30 cellular contexts compared by ENCODE assay signal in the genomic region with DNA sequence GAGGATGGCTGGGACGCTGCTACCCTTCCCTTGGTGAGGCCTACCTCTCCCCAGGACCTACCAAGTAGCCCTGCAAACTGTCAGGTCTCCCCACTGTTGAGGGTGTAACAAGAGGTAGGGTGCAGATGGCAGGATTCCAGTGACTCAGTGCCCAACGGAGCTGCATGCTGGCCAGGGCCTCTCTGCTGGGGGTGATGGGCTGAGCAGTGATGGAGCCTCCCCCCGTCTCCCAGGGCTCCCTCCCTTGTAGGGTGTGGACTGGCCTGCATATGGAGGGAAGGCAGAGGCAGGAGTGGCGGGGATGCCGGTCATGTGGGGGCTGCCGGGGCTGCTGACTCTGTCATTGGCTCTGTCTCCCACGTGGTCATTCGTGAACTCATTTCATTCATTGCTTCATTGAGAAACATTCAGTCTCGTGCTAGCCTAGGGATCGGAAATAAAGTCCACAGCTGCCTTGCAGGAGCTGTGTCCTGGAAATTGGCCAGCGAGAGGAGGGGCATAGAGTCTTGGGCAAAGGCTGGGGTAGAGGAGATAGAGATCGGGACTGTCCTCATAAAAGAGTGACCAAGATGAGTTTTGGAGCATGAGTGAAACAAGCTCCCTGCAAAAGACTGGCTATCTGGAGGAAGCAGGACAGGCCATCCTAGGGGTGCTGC. TPM values are rescaled to one million over a fixed set of nuclear protein-coding genes. Genes with fewer than 3 reads are reported as not detected.
"Had no signal": no experiment of that assay in that cellular context is flagged by ENCODE, and none has a peak within 500 bp of the region (broad histone marks: within the 10 kb centered on the region; RNA-seq: fewer than 3 reads in every experiment).

No MANE protein-coding gene starts in this region.

- H3K27me3 ChIP-seq: ovary, testis had no signal

- ATAC-seq: activated naive CD8-positive, alpha-beta T cell treated with anti-CD3 and anti-CD28 coated beads, Interleukin-2, amount 50 U/mL, for 24 hours; left lung; mucosa of descending colon; sciatic nerve; stimulated activated naive CD8-positive, alpha-beta T cell treated with anti-CD3 and anti-CD28 coated beads, Interleukin-15, Interleukin-2, amounts not matched to agents 100 U/mL and 50 U/mL, for 24 hours had no signal

- H3K27ac ChIP-seq: breast epithelium, left lung, neutrophil, ovary, prostate gland, skin epidermis, testis, transverse colon had no signal

- H3K36me3 Mint-ChIP-seq: activated CD4-positive, alpha-beta memory T cell treated with anti-CD3 and anti-CD28 coated beads for 36 hours had no signal

- H3K27ac Mint-ChIP-seq: activated CD4-positive, alpha-beta memory T cell treated with anti-CD3 and anti-CD28 coated beads for 36 hours; activated CD4-positive, alpha-beta T cell treated with anti-CD3 and anti-CD28 coated beads, Interleukin-2, amount 10 ng/mL, durations not matched to agents 24 days and 14 days; activated naive CD8-positive, alpha-beta T cell treated with anti-CD3 and anti-CD28 coated beads, Interleukin-2, amount 50 U/mL, for 24 hours; activated T-helper 1 cell treated with anti-CD3 and anti-CD28 coated beads, Interleukin-12 subunit alpha, Interleukin-12 subunit beta, Interleukin-2, Interleukin-4 antibody, amounts not matched to agents 30 ng/mL and 10 ng/mL and 1 ng/mL, durations not matched to agents 14 hours and 24 hours and 36 hours; nephron had no signal

- H3K4me1 ChIP-seq: breast epithelium, left lung, transverse colon had no signal

- H3K4me1 Mint-ChIP-seq: activated CD4-positive, alpha-beta T cell treated with anti-CD3 and anti-CD28 coated beads, Interleukin-2, amount 10 ng/mL, durations not matched to agents 24 days and 14 days; nephron had no signal

- DNase-seq: activated CD4-positive, alpha-beta memory T cell treated with anti-CD3 and anti-CD28 coated beads for 36 hours; activated CD4-positive, alpha-beta T cell treated with anti-CD3 and anti-CD28 coated beads, Interleukin-2, amount 10 ng/mL, durations not matched to agents 24 days and 14 days; activated CD4-positive, CD25-positive, alpha-beta regulatory T cell treated with anti-CD3 and anti-CD28 coated beads, Interleukin-2, amount 50 U/mL, for 72 hours; activated CD8-positive, alpha-beta memory T cell treated with anti-CD3 and anti-CD28 coated beads, Interleukin-2, amount 50 U/mL, for 4 hours; activated gamma-delta T cell treated with Interleukin-2 at 50 U/mL for 16 hours; activated naive CD4-positive, alpha-beta T cell treated with anti-CD3 and anti-CD28 coated beads, Interleukin-2, amount 50 U/mL, for 16 hours; activated naive CD8-positive, alpha-beta T cell treated with anti-CD3 and anti-CD28 coated beads, Interleukin-2, amount 50 U/mL, for 24 hours; activated T-cell treated with anti-CD3 and anti-CD28 coated beads, Interleukin-2, amount 50 U/mL, for 1 hour; central memory CD4-positive, alpha-beta T cell; left lung; mucosa of descending colon; ovary; retina; stimulated activated CD4-positive, alpha-beta T cell treated with anti-CD3 and anti-CD28 coated beads, Interleukin-12 subunit alpha, Interleukin-12 subunit beta, amount 100 ng/mL, for 4 hours; stimulated activated CD4-positive, alpha-beta T cell treated with anti-CD3 and anti-CD28 coated beads, Interleukin-4, amount 100 ng/mL, for 1 hour; stimulated activated naive CD8-positive, alpha-beta T cell treated with anti-CD3 and anti-CD28 coated beads, Interleukin-15, Interleukin-2, amounts not matched to agents 100 U/mL and 50 U/mL, for 24 hours; T1000; testis; transverse colon had no signal

- H3K4me3 Mint-ChIP-seq: activated CD4-positive, alpha-beta memory T cell treated with anti-CD3 and anti-CD28 coated beads for 36 hours; activated CD4-positive, alpha-beta T cell treated with anti-CD3 and anti-CD28 coated beads, Interleukin-2, amount 10 ng/mL, durations not matched to agents 24 days and 14 days; activated naive CD8-positive, alpha-beta T cell treated with anti-CD3 and anti-CD28 coated beads, Interleukin-2, amount 50 U/mL, for 24 hours; activated T-helper 1 cell treated with anti-CD3 and anti-CD28 coated beads, Interleukin-12 subunit alpha, Interleukin-12 subunit beta, Interleukin-2, Interleukin-4 antibody, amounts not matched to agents 30 ng/mL and 10 ng/mL and 1 ng/mL, durations not matched to agents 14 hours and 24 hours and 36 hours; nephron had no signal

- H3K36me3 ChIP-seq: breast epithelium, left lung, neutrophil, ovary, prostate gland, transverse colon had no signal

- H3K4me3 ChIP-seq: breast epithelium, left lung, mucosa of descending colon, ovary, prostate gland, skin epidermis, testis, transverse colon had no signal

- H3K9me3 ChIP-seq: breast epithelium, left lung, mucosa of descending colon, neutrophil, ovary, prostate gland, testis, transverse colon had no signal

- H3K9me3 Mint-ChIP-seq: activated CD4-positive, alpha-beta memory T cell treated with anti-CD3 and anti-CD28 coated beads for 36 hours; activated CD4-positive, alpha-beta T cell treated with anti-CD3 and anti-CD28 coated beads, Interleukin-2, amount 10 ng/mL, durations not matched to agents 24 days and 14 days; activated naive CD8-positive, alpha-beta T cell treated with anti-CD3 and anti-CD28 coated beads, Interleukin-2, amount 50 U/mL, for 24 hours; activated T-helper 1 cell treated with anti-CD3 and anti-CD28 coated beads, Interleukin-12 subunit alpha, Interleukin-12 subunit beta, Interleukin-2, Interleukin-4 antibody, amounts not matched to agents 30 ng/mL and 10 ng/mL and 1 ng/mL, durations not matched to agents 14 hours and 24 hours and 36 hours; nephron had no signal

RNA-seq across cellular contexts. Expression of a gene that starts 22.9 kb away (rescaled TPM):
- total RNA-seq: fibroblast of lung, fibroblast of villous mesenchyme, mesenteric fat pad had no signal
- polyA plus RNA-seq: esophagus had no signal
